Comparison of ENCODE assay signal across 8 cellular contexts in the genomic region with DNA sequence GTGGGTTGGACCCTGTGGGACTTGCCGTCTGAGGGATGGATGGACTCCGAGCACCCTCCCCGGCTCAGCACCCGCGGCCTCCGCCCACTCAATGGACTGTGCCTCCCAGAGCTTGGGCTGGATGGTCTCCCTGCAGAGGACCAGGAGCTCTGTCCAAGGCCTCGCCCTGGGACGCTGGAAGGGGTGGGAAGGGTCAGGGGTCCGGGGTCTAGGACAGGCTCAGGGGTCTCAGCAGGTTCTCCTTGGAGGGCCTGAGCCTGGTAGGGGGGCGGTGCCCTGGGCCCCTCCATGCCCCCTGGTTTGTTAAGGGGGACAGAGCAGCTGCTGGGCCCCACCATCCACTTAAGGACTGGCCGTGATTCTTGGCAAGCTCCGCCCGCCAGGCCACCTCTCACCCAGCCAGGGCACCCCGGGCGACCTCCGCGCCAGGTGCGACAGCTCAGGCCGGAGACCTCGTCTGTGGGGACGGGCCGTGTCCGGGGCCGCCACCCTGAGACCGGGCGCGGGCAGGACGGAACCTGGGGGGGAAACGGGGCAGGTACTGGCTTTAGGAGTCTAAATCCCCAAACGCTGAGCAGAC. TPM values are rescaled to one million over a fixed set of nuclear protein-coding genes. Genes with fewer than 3 reads are reported as not detected.
DNase-seq lines count a peak whose midpoint lies in the region; ATAC-seq and TF ChIP-seq lines count a peak whose summit lies in the region.

No MANE protein-coding gene starts in this region.

- H3K27me3 ChIP-seq in Peyer's patch, result no peaks in the 10 kb centered on the region
- H3K27me3 ChIP-seq in ectodermal cell (ENCODE audit: control insufficient read depth, insufficient read depth, low read length, poor library complexity, severe bottlenecking), result peaks cover 41% of the 10 kb centered on the region

- in situ Hi-C loops in KBM-7 (cut with MboI; ENCODE audit: low pct_unique_long_range_greater_than_20kb, low sequenced_read_pairs), result no loop called here

- H3K4me1 ChIP-seq in Peyer's patch, result peaks cover 0 to 43% (median 17%) of the 10 kb centered on the region in 4 donors
- H3K4me1 ChIP-seq in ectodermal cell (ENCODE audit: control insufficient read depth, insufficient read depth, low read length), result peaks cover 6% of the 10 kb centered on the region
- peaks cover 25% of the 10 kb centered on the region for H3K4me1 ChIP-seq in mucosa of descending colon (ENCODE audit: low read depth)
- peaks cover 3% of the 10 kb centered on the region for H3K4me1 ChIP-seq in urinary bladder (ENCODE audit: insufficient read depth)

- intact Hi-C loops in mucosa of descending colon (cut with DNase I, micrococcal nuclease), result no loop called here

- H3K27ac ChIP-seq in Peyer's patch, result peak overlapping the region; percentile 72 to 87 (median 76)
- H3K27ac ChIP-seq in ectodermal cell (ENCODE audit: insufficient read depth, low read depth, low read length, poor library complexity, severe bottlenecking), result no peak overlapping the region
- peak overlapping the region; percentile 74 for H3K27ac ChIP-seq in urinary bladder (ENCODE audit: low read depth)

- no peaks in the 10 kb centered on the region for H3K9me3 ChIP-seq in Peyer's patch
- no peaks in the 10 kb centered on the region for H3K9me3 ChIP-seq in ectodermal cell (ENCODE audit: control insufficient read depth, low read length)
- no peaks in the 10 kb centered on the region for H3K9me3 ChIP-seq in mucosa of descending colon

- H3K36me3 ChIP-seq in Peyer's patch, result peaks cover 0 to 22% (median 0%) of the 10 kb centered on the region in 3 donors
- H3K36me3 ChIP-seq in ectodermal cell (ENCODE audit: control insufficient read depth, insufficient read depth, low read length), result no peaks in the 10 kb centered on the region
- H3K36me3 ChIP-seq in mucosa of descending colon (ENCODE audit: low read depth), result no peaks in the 10 kb centered on the region
- no peaks in the 10 kb centered on the region for H3K36me3 ChIP-seq in urinary bladder (ENCODE audit: insufficient read depth)

- ATAC-seq in HG02759 (IDR thresholded peaks at IDR 0.05; ENCODE audit: unreplicated experiment) (peak; percentile 10), mucosa of descending colon (peak; percentile 39)

- TF ChIP-seq CTCF in Peyer's patch (IDR thresholded peaks at IDR 0.05) (no peak), mucosa of descending colon (IDR thresholded peaks at IDR 0.05) (no peak)

- DNase-seq in NCI-H82 (lab: John Stamatoyannopoulos, UW), result peak; percentile 45
- no peak for DNase-seq in NCI-H82 treated with DMSO at 0.1 percent for 48 hours (lab: John Stamatoyannopoulos, UW; ENCODE audit: unreplicated experiment)
- peak in 2 of 3 donors; percentile 56 to 64 for DNase-seq in Peyer's patch
- peak; percentile 42 to 74 (median 72) for DNase-seq in mucosa of descending colon
- no peak for DNase-seq in KBM-7

- no peak for TF ChIP-seq POLR2A in Peyer's patch (IDR thresholded peaks at IDR 0.05)

- H3K4me3 ChIP-seq in Peyer's patch, result peak overlapping the region; percentile 83 to 98 (median 93)
- H3K4me3 ChIP-seq in ectodermal cell (ENCODE audit: insufficient read depth, low read depth, low read length), result peak overlapping the region; percentile 58
- peak overlapping the region; percentile 31 for H3K4me3 ChIP-seq in mucosa of descending colon
- H3K4me3 ChIP-seq in urinary bladder (ENCODE audit: low read depth, low read length), result peak overlapping the region; percentile 74

- 43 to 44% methylated on average over 30 of the region's 30 CpGs for WGBS in ectodermal cell, 2 experiments
- 18% methylated on average over 30 of the region's 30 CpGs for WGBS in urinary bladder

RNA-seq across cellular contexts. Expression of a gene that starts 29.2 kb away (rescaled TPM):
- total RNA-seq in Peyer's patch (100 to 1,000 TPM in 3 of 4 donors, 10 to 100 TPM in 1; 74.3 to 201 (median 141) TPM), mucosa of descending colon (10 to 100 TPM; 67.0 to 89.1 (median 76.8) TPM), urinary bladder (31.7 TPM)
- polyA plus RNA-seq in ectodermal cell (2013, experiment 1 of 4), result 46.1 TPM
- 49.3 TPM for polyA plus RNA-seq in ectodermal cell (2013, experiment 2 of 4)
- 36.6 TPM for polyA plus RNA-seq in ectodermal cell (2013, experiment 3 of 4)
- 43.0 TPM for polyA plus RNA-seq in ectodermal cell (2013, experiment 4 of 4)
- 61.4 TPM for polyA plus RNA-seq in urinary bladder

RNA-seq across cellular contexts. Expression of a gene that starts 52.1 kb away (rescaled TPM):
- 100 to 1,000 TPM in 3 of 4 donors, 10 to 100 TPM in 1; 16.5 to 320 (median 283) TPM for total RNA-seq in Peyer's patch
- polyA plus RNA-seq in ectodermal cell (2013, experiment 1 of 4), result 1.5 TPM
- 1.0 TPM for polyA plus RNA-seq in ectodermal cell (2013, experiment 2 of 4)
- polyA plus RNA-seq in ectodermal cell (2013, experiment 3 of 4), result 1.1 TPM
- 1.2 TPM for polyA plus RNA-seq in ectodermal cell (2013, experiment 4 of 4)
- total RNA-seq in mucosa of descending colon, result 100 to 1,000 TPM in 1 of 3 donors, 10 to 100 TPM in 2; 29.2 to 272 (median 77.7) TPM
- total RNA-seq in urinary bladder, result 2.1 TPM
- 2.8 TPM for polyA plus RNA-seq in urinary bladder

Comparison
In these comparisons a context has a peak if more than half of its experiments do, and no peak if none do; other contexts are left out.
1. DNase-seq: peak in NCI-H82 (single experiment), Peyer's patch (2 of 3) and mucosa of descending colon (3 of 3); none in NCI-H82 treated with DMSO at 0.1 percent for 48 hours (single experiment) and KBM-7 (single experiment).
2. H3K4me3 ChIP-seq: peak in every context shown above with its lines; median percentile 93 in Peyer's patch; 74 in urinary bladder; 58 in ectodermal cell; 31 in mucosa of descending colon.